ENCODE assay signal across 8 cellular contexts in the genomic region with DNA sequence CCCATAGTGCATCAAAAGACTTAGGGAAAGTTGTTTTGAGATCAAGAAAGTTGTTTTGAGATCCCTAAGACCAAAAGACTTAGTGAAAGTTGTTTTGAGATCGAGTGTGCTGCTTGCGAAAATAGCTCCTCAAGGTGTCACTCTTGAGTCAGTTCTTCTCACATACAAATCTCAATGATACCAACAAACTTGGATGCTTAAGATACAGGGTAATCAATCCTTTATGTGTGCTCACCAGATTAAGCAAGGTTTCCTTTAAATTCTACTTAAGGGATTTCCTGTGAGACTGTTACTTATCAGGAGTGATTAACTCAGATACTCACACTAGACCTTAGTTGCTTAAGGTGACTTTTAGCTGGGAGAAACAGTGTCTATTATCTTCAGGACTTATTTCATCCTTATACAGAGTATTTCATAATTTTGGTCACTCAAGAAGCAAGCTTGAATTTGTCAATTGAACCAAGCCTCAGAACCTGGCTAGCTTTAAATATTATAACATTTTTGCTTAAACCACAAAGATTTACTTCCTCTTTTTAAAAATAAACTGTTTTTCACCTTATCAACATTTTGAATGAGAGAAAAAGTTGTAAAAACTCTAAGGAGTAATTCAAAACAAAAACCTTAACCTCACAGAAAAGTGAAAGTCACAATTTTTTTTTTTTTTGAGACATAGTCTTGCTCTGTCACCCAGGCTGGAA. TPM values are rescaled to one million over a fixed set of nuclear protein-coding genes. Genes with fewer than 3 reads are reported as not detected.
A peak's percentile ranks its signal among the peaks of the same experiment; 100 is the strongest.
DNase-seq lines count a peak whose midpoint lies in the region; ATAC-seq and TF ChIP-seq lines count a peak whose summit lies in the region.

No MANE protein-coding gene starts in this region.

- ATAC-seq in GM19397 (IDR thresholded peaks at IDR 0.05; ENCODE audit: unreplicated experiment): no peak
- no peak for ATAC-seq in HG03442 (IDR thresholded peaks at IDR 0.05; ENCODE audit: unreplicated experiment)

- DNase-seq in DMS153 (lab: John Stamatoyannopoulos, UW) (peak; percentile 12), GM20000 (ENCODE audit: low spot score) (peak; percentile 38), SK-N-DZ (ENCODE audit: low spot score) (peak; percentile 33), dermis blood vessel endothelial cell (peak; percentile 80), middle frontal gyrus (ENCODE audit: extremely low spot score, low spot score) (peak; percentile 20)

- H3K4me1 ChIP-seq in Loucy (ENCODE audit: insufficient read depth, low read length, poor library complexity, severe bottlenecking): peaks cover 4% of the 10 kb centered on the region

- H3K4me2 ChIP-seq in Loucy (ENCODE audit: low read depth, low read length, poor library complexity, severe bottlenecking): peak overlapping the region; percentile 45

- peak overlapping the region; percentile 38 for H3K9ac ChIP-seq in Loucy (ENCODE audit: low read depth, low read length, poor library complexity, severe bottlenecking)

- no peaks in the 10 kb centered on the region for H3K9me2 ChIP-seq in Loucy (replicated peaks; ENCODE audit: low read depth, low read length)

- TF ChIP-seq CTCF in GM20000 (IDR thresholded peaks at IDR 0.05; ENCODE audit: extremely low read depth, missing control alignments) (peak; percentile 55), Loucy (conservative IDR thresholded peaks at IDR 0.05; ENCODE audit: low read length) (peak; percentile 84)

- no peaks in the 10 kb centered on the region for H3F3A ChIP-seq in Loucy (ENCODE audit: low read depth)

- peak overlapping the region; percentile 84 for H2AFZ ChIP-seq in Loucy (ENCODE audit: low read length)

- no peaks in the 10 kb centered on the region for H3K79me2 ChIP-seq in Loucy (ENCODE audit: insufficient read depth, low read length)

- peak overlapping the region; percentile 46 for H3K4me3 ChIP-seq in Loucy (ENCODE audit: low read length, poor library complexity, severe bottlenecking)

- H4K20me1 ChIP-seq in Loucy (ENCODE audit: insufficient read depth, low read length, poor library complexity, severe bottlenecking): no peaks in the 10 kb centered on the region

- no peaks in the 10 kb centered on the region for H3K27me3 ChIP-seq in Loucy (ENCODE audit: insufficient read depth, low read length, poor library complexity, severe bottlenecking)

- no peaks in the 10 kb centered on the region for H3K36me3 ChIP-seq in Loucy (ENCODE audit: insufficient read depth, low read length)

- no peaks in the 10 kb centered on the region for H3K9me3 ChIP-seq in Loucy (ENCODE audit: insufficient read depth, low read depth, low read length)

RNA-seq across cellular contexts. Expression of gene RLF, which starts 8.0 kb away (rescaled TPM):
- 7.4 and 9.4 TPM in 2 replicates for polyA plus RNA-seq in SK-N-DZ (2014; cell fraction: cytosol; rRNA removed)
- 8.7 and 9.3 TPM in 2 replicates for polyA plus RNA-seq in SK-N-DZ (2014; cell fraction: nucleus; rRNA removed)
- 23.3 and 24.5 TPM in 2 replicates for total RNA-seq in dermis blood vessel endothelial cell

RNA-seq across cellular contexts. Expression of gene PPT1, which starts 56.2 kb away (rescaled TPM):
- 43.2 and 55.9 TPM in 2 replicates for polyA plus RNA-seq in SK-N-DZ (2014; cell fraction: cytosol; rRNA removed)
- polyA plus RNA-seq in SK-N-DZ (2014; cell fraction: nucleus; rRNA removed): 21.4 and 27.6 TPM in 2 replicates
- total RNA-seq in dermis blood vessel endothelial cell: 53.3 and 101 TPM in 2 replicates

Comparison
In these comparisons a context has a peak if more than half of its experiments do, and no peak if none do; other contexts are left out.
1. DNase-seq: peak in every context shown above with its lines; median percentile 80 in dermis blood vessel endothelial cell; 38 in GM20000; 33 in SK-N-DZ; 20 in middle frontal gyrus; 12 in DMS153.